ENCODE assay signal across 11 cellular contexts in the genomic region with DNA sequence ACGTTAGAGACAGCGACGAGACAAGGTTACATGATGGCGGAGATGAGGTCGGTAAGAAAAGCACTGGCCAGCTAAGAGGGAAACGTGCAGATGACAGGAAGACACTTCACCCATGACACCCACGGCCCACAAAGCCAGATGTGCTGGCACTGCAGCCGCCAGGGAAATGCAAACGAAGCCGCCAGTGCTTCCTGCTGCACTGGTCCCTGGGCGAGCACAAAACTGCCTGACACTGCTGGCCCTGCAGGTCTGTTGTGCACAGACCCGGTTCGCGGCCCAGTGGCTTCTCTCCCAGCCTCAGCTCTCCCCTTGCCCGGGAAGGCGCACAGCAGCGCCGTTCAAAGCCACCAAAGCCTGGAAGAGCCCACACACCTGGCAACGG. TPM values are rescaled to one million over a fixed set of nuclear protein-coding genes. Genes with fewer than 3 reads are reported as not detected.
DNase-seq lines count a peak whose midpoint lies in the region; ATAC-seq and TF ChIP-seq lines count a peak whose summit lies in the region.
"Had no signal": no experiment of that assay in that cellular context is flagged by ENCODE, and none has a peak within 500 bp of the region (broad histone marks: within the 10 kb centered on the region; RNA-seq: fewer than 3 reads in every experiment).

No MANE protein-coding gene starts in this region.

- H3K4me1 ChIP-seq in DOHH2 (ENCODE audit: control insufficient read depth, low read length) = peaks cover 91% of the 10 kb centered on the region
- H3K4me1 ChIP-seq: thyroid gland had no signal

- DNase-seq in activated B cell treated with CpG ODN at 0.5 μM for 24 hours (peak; percentile 75), progenitor cell of endocrine pancreas (ENCODE audit: low spot score, unreplicated experiment) (no peak), NCI-H1930 (lab: John Stamatoyannopoulos, UW) (no peak), A172 (ENCODE audit: low spot score) (no peak)
- no peak for DNase-seq in stimulated activated CD4-positive, alpha-beta T cell treated with anti-CD3 and anti-CD28 coated beads, Interleukin-4, amount 100 ng/mL, for 1 hour

- intact Hi-C loops in activated B cell treated with CpG ODN at 0.5 μM for 24 hours (cut with micrococcal nuclease) = loop anchor here (1.0 to 5.0 kb wide), 7 partner anchors 15 to 257 kb away; a partner anchor contains a TSS

- H3K36me3 ChIP-seq in DOHH2 (ENCODE audit: control insufficient read depth, low read length) = peaks cover 91% of the 10 kb centered on the region

- H3K4me1 Mint-ChIP-seq in activated B cell treated with CpG ODN at 0.5 μM for 24 hours (peaks cover 76% of the 10 kb centered on the region), progenitor cell of endocrine pancreas (ENCODE audit: low read depth) (no peaks in the 10 kb centered on the region)

- peak overlapping the region; percentile 72 for H3K4me2 ChIP-seq in DOHH2 (ENCODE audit: low read length)

- no peaks in the 10 kb centered on the region for H3K9me2 ChIP-seq in DOHH2 (replicated peaks; ENCODE audit: control insufficient read depth, low read length)

- peaks cover 86% of the 10 kb centered on the region for H3K79me2 ChIP-seq in DOHH2 (ENCODE audit: control insufficient read depth, low read length)

- POLR2A ChIA-PET in activated B cell treated with CpG ODN at 0.5 μM for 24 hours (lab: Charles Lee) = interaction anchor here (0.6 to 4.1 kb wide), 14 partner anchors 9 to 138 kb away, joined by 3 to 60 read pairs (median 6); a partner anchor contains a TSS

- H3K9me3 Mint-ChIP-seq in activated B cell treated with CpG ODN at 0.5 μM for 24 hours (no peaks in the 10 kb centered on the region), progenitor cell of endocrine pancreas (ENCODE audit: low read depth) (no peaks in the 10 kb centered on the region)

- H3K27ac Mint-ChIP-seq in activated B cell treated with CpG ODN at 0.5 μM for 24 hours (peak overlapping the region; percentile 98), progenitor cell of endocrine pancreas (no peak overlapping the region)

- ATAC-seq in HG03025 (IDR thresholded peaks at IDR 0.05; ENCODE audit: low FRiP score, unreplicated experiment) (peak; percentile 39), activated B cell treated with CpG ODN at 0.5 μM for 24 hours (ENCODE audit: low read depth) (peak; percentile 74)

- TF ChIP-seq CTCF in DOHH2 (IDR thresholded peaks at IDR 0.05; ENCODE audit: low read depth, low read length, poor library complexity, severe bottlenecking) = no peak
- no peak for TF ChIP-seq CTCF in activated B cell treated with CpG ODN at 0.5 μM for 24 hours (IDR thresholded peaks at IDR 0.05)
- TF ChIP-seq CTCF in progenitor cell of endocrine pancreas (IDR thresholded peaks at IDR 0.05; ENCODE audit: unreplicated experiment) = no peak

- CTCF ChIA-PET in activated B cell treated with CpG ODN at 0.5 μM for 24 hours (lab: Charles Lee) = interaction anchor here (0.8 to 5.1 kb wide), 8 partner anchors 9 to 58 kb away, joined by 3 to 39 read pairs (median 4); no protein-coding TSS in a partner anchor

- H3K4me3 Mint-ChIP-seq in activated B cell treated with CpG ODN at 0.5 μM for 24 hours = peak overlapping the region; percentile 79
- H3K4me3 Mint-ChIP-seq in progenitor cell of endocrine pancreas (ENCODE audit: low read depth) = no peak overlapping the region

- peak overlapping the region; percentile 98 for H3K27ac ChIP-seq in DOHH2 (ENCODE audit: low read depth, low read length)
- H3K27ac ChIP-seq: thyroid gland had no signal

- H3K27me3 Mint-ChIP-seq in activated B cell treated with CpG ODN at 0.5 μM for 24 hours (no peaks in the 10 kb centered on the region), progenitor cell of endocrine pancreas (no peaks in the 10 kb centered on the region)

- H3K4me3 ChIP-seq in DOHH2 (ENCODE audit: low read length) = peak overlapping the region; percentile 65
- H3K4me3 ChIP-seq: thyroid gland had no signal

- no peaks in the 10 kb centered on the region for H3K27me3 ChIP-seq in DOHH2 (ENCODE audit: control insufficient read depth, low read length)
- H3K27me3 ChIP-seq: thyroid gland had no signal

- H4K20me1 ChIP-seq in DOHH2 (ENCODE audit: control insufficient read depth, insufficient read depth, low read depth, low read length) = no peaks in the 10 kb centered on the region

- H3K9me3 ChIP-seq in DOHH2 (ENCODE audit: control insufficient read depth, insufficient read depth, low read length) = no peaks in the 10 kb centered on the region
- H3K9me3 ChIP-seq: thyroid gland had no signal

- peak; percentile 46 for TF ChIP-seq POLR2A in GM19193 (IDR thresholded peaks at IDR 0.05; ENCODE audit: extremely low read depth, insufficient read depth, insufficient read length)

- peaks cover 80% of the 10 kb centered on the region for H3K36me3 Mint-ChIP-seq in activated B cell treated with CpG ODN at 0.5 μM for 24 hours (ENCODE audit: low read depth)
- peaks cover 13% of the 10 kb centered on the region for H3K36me3 Mint-ChIP-seq in progenitor cell of endocrine pancreas (ENCODE audit: insufficient read depth)

- H3F3A ChIP-seq in DOHH2 (ENCODE audit: control insufficient read depth, insufficient read depth) = peaks cover 55% of the 10 kb centered on the region

RNA-seq across cellular contexts. Expression of a gene that starts 20.3 kb away (rescaled TPM):
- total RNA-seq in activated B cell treated with CpG ODN at 0.5 μM for 24 hours (43.3 and 49.1 TPM in 2 replicates), progenitor cell of endocrine pancreas (24.0 and 24.1 TPM in 2 replicates)
- total RNA-seq in A172 (2014; rRNA removed; shearing (Covaris generic)) = 33.9 and 39.7 TPM in 2 replicates

RNA-seq across cellular contexts. Expression of a gene that starts 20.4 kb away (rescaled TPM):
- 0.17 TPM in 1 of 2 replicates, not detected in the other for total RNA-seq in activated B cell treated with CpG ODN at 0.5 μM for 24 hours
- total RNA-seq in progenitor cell of endocrine pancreas = not detected in 2 replicates
- total RNA-seq in A172 (2014; rRNA removed; shearing (Covaris generic)) = not detected in 2 replicates
- total RNA-seq: cardiac septum, Daoy, thyroid gland had no signal
